In the genomic region with DNA sequence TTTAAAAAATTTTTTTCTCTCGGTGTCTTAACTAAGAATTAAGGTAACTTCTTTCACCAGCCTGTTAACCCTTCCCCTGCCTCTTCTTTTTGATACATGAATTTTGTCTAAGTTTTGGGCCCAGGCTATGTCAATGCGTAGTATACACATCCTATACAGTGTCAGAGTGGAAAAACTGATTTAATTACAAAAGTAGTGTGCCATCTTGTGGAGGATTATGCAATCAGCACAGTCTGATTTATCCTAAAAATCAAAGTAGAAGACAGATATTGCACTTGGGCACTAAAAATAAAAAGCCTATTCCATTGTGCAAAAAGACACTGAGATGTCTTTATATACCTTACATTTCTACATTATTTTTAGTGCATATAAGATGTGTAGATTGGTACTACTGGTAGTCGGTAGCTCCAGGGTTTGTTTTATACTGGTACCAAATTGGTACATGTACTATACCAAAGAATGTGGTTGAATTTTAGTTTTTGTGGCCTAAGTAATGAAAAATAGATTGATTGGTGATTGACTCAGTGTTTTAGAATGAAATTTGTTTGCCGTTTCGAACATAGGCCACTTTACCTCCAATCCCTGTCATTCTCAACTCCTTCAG, we compare ENCODE assay signal across 8 cellular contexts.
DNase-seq lines count a peak whose midpoint lies in the region; ATAC-seq, FAIRE-seq and TF ChIP-seq lines count a peak whose summit lies in the region.

No MANE protein-coding gene starts in this region.

- H3K9me3 ChIP-seq in hepatocyte (ENCODE audit: low read depth): no peaks in the 10 kb centered on the region

- H3K27me3 Mint-ChIP-seq in stimulated activated naive CD8-positive, alpha-beta T cell treated with anti-CD3 and anti-CD28 coated beads, Interleukin-15, amount 100 ng/mL, for 72 hours: no peaks in the 10 kb centered on the region

- H3K4me1 ChIP-seq in hepatocyte (ENCODE audit: insufficient read depth): no peaks in the 10 kb centered on the region

- H3K4me3 Mint-ChIP-seq in stimulated activated naive CD8-positive, alpha-beta T cell treated with anti-CD3 and anti-CD28 coated beads, Interleukin-15, amount 100 ng/mL, for 72 hours: no peak overlapping the region

- TF ChIP-seq CTCF in AG09319 (IDR thresholded peaks at IDR 0.05; ENCODE audit: low read depth, low read length) (peak; percentile 53), astrocyte of the cerebellum (IDR thresholded peaks at IDR 0.05; ENCODE audit: low read depth, low read length, missing control alignments) (peak; percentile 47), hepatocyte (IDR thresholded peaks at IDR 0.05; ENCODE audit: poor library complexity) (peak; percentile 71)

- no peaks in the 10 kb centered on the region for H3K36me3 ChIP-seq in hepatocyte (replicated peaks; ENCODE audit: insufficient read depth, low read depth)

- no peaks in the 10 kb centered on the region for H3K9me2 ChIP-seq in hepatocyte (replicated peaks; ENCODE audit: insufficient read depth)

- no peaks in the 10 kb centered on the region for H4K20me1 ChIP-seq in hepatocyte (ENCODE audit: insufficient read depth, poor library complexity, severe bottlenecking)

- H2AFZ ChIP-seq in hepatocyte: no peak overlapping the region

- peak; percentile 81 for ATAC-seq in stimulated activated naive CD8-positive, alpha-beta T cell treated with anti-CD3 and anti-CD28 coated beads, Interleukin-15, amount 100 ng/mL, for 72 hours
- ATAC-seq in GM21515 (IDR thresholded peaks at IDR 0.05; ENCODE audit: unreplicated experiment): no peak

- peaks cover 13% of the 10 kb centered on the region for H3K79me2 ChIP-seq in hepatocyte

- no peak overlapping the region for H3K27ac ChIP-seq in hepatocyte

- no peak overlapping the region for H3K4me3 ChIP-seq in astrocyte of the cerebellum (ENCODE audit: low read depth, low read length)
- H3K4me3 ChIP-seq in hepatocyte: no peak overlapping the region

- no peaks in the 10 kb centered on the region for H3K27me3 ChIP-seq in hepatocyte

- DNase-seq in AG09319 (ENCODE audit: extremely low read depth, low read depth) (no peak), GM12892 (ENCODE audit: insufficient read length) (no peak), NCI-H2171 treated with DMSO at 0.1 percent for 48 hours (lab: John Stamatoyannopoulos, UW) (peak; percentile 52), astrocyte of the cerebellum (ENCODE audit: low read depth) (peak; percentile 37), hepatocyte (ENCODE audit: low spot score) (peak; percentile 32), COLO668 (lab: John Stamatoyannopoulos, UW; ENCODE audit: unreplicated experiment) (no peak)
- DNase-seq in stimulated activated naive CD8-positive, alpha-beta T cell treated with anti-CD3 and anti-CD28 coated beads, Interleukin-15, amount 100 ng/mL, for 72 hours: peak in 1 of 2 donors; percentile 5

- no peak overlapping the region for H3K4me2 ChIP-seq in hepatocyte

- H3K27ac Mint-ChIP-seq in stimulated activated naive CD8-positive, alpha-beta T cell treated with anti-CD3 and anti-CD28 coated beads, Interleukin-15, amount 100 ng/mL, for 72 hours: no peak overlapping the region

- H3K4me1 Mint-ChIP-seq in stimulated activated naive CD8-positive, alpha-beta T cell treated with anti-CD3 and anti-CD28 coated beads, Interleukin-15, amount 100 ng/mL, for 72 hours: no peaks in the 10 kb centered on the region

- peak; percentile 67 for FAIRE-seq in GM12892 (lab: Jason Lieb, UNC)

- 86% methylated on average over 5 of the region's 5 CpGs for WGBS in hepatocyte (ENCODE audit: low lambda C conversion rate, missing lambda C conversion rate)

- no peaks in the 10 kb centered on the region for H3K9me3 Mint-ChIP-seq in stimulated activated naive CD8-positive, alpha-beta T cell treated with anti-CD3 and anti-CD28 coated beads, Interleukin-15, amount 100 ng/mL, for 72 hours

- in situ Hi-C loops in astrocyte of the cerebellum (cut with HindIII; ENCODE audit: low sequenced_read_pairs): no loop called here

- no peak for TF ChIP-seq POLR2A in GM12892 (IDR thresholded peaks at IDR 0.05; ENCODE audit: low read depth, low read length)

Comparison
In these comparisons a context has a peak if more than half of its experiments do, and no peak if none do; other contexts are left out.
1. DNase-seq: peak in NCI-H2171 treated with DMSO at 0.1 percent for 48 hours (single experiment), astrocyte of the cerebellum (single experiment) and hepatocyte (single experiment); none in AG09319 (single experiment), GM12892 (single experiment) and COLO668 (single experiment).
2. Peak in every context shown above with its lines, with median percentiles within 50 percentile points of each other: CTCF ChIP-seq.